Comparison of ENCODE assay signal across 23 cellular contexts in the genomic region with DNA sequence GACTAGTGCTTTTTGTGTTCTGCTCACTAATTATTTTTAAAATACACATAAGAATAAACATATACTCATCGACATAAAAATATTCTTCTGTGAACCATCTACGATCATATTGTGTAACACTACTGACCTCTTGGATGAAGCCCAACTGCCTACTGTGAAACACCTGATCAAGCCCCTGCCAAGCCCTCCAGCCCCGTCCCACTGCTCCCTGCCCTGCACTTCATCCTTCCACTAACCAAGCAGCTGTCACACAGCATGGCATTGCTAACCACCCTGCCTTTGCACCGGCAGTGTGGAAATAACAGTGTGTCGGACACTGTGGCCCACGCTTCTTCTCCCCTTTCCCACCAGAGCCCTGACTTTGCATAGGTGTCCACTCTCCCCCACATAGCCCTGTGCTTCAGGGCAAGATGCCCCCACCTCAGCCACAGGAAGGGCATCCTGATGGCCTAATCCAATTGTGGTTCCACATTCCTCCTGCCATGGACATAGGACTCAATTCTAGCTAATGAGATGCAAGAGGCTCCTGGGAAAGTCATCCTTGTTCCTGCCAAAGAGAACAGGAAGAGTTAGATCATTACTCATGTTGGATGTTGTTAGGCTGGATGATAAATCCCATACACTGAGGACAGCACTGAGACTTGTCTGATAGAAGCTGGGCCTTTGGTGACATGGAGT. TPM values are rescaled to one million over a fixed set of nuclear protein-coding genes. Genes with fewer than 3 reads are reported as not detected.
DNase-seq lines count a peak whose midpoint lies in the region; ATAC-seq and TF ChIP-seq lines count a peak whose summit lies in the region.
"Had no signal": no experiment of that assay in that cellular context is flagged by ENCODE, and none has a peak within 500 bp of the region (broad histone marks: within the 10 kb centered on the region; RNA-seq: fewer than 3 reads in every experiment).

No MANE protein-coding gene starts in this region.

- CTCF ChIA-PET in Caco-2 (lab: Charles Lee) = interaction anchor here (0.7 kb wide), 1 partner anchor 509 kb away, joined by 3 read pairs; no protein-coding TSS in a partner anchor

- H3K27me3 ChIP-seq in Caco-2 (replicated peaks; ENCODE audit: control insufficient read depth, insufficient read depth, low read length) (no peaks in the 10 kb centered on the region), heart right ventricle (no peaks in the 10 kb centered on the region)
- H3K27me3 ChIP-seq: ascending aorta, transverse colon had no signal

- peaks cover 4% of the 10 kb centered on the region for H3K4me1 Mint-ChIP-seq in T-helper 17 cell
- H3K4me1 Mint-ChIP-seq in Caco-2 (ENCODE audit: low read depth, unreplicated experiment) = no peaks in the 10 kb centered on the region

- H3K27ac Mint-ChIP-seq in T-helper 17 cell (peak overlapping the region; percentile 37), Caco-2 (ENCODE audit: unreplicated experiment) (no peak overlapping the region)
- H3K27ac Mint-ChIP-seq: activated CD4-positive, alpha-beta T cell treated with anti-CD3 and anti-CD28 coated beads, Interleukin-2, amount 10 ng/mL, durations not matched to agents 24 days and 14 days; CD4-positive, CD25-positive, alpha-beta regulatory T cell; dendritic cell treated with granulocyte-macrophage colony-stimulating factor and Interleukin-4, amounts not matched to agents 40 ng/mL and 50 ng/mL, for 4 days; IgD-negative memory B cell had no signal

- H3K27me3 Mint-ChIP-seq in T-helper 17 cell (no peaks in the 10 kb centered on the region), Caco-2 (ENCODE audit: insufficient read depth, unreplicated experiment) (no peaks in the 10 kb centered on the region)
- H3K27me3 Mint-ChIP-seq: activated CD4-positive, alpha-beta T cell treated with anti-CD3 and anti-CD28 coated beads, Interleukin-2, amount 10 ng/mL, durations not matched to agents 24 days and 14 days; CD4-positive, CD25-positive, alpha-beta regulatory T cell; dendritic cell treated with granulocyte-macrophage colony-stimulating factor and Interleukin-4, amounts not matched to agents 40 ng/mL and 50 ng/mL, for 4 days; IgD-negative memory B cell had no signal

- H3K4me1 ChIP-seq in Caco-2 = no peaks in the 10 kb centered on the region
- H3K4me1 ChIP-seq in heart right ventricle = peaks cover 0 to 3% (median 0%) of the 10 kb centered on the region in 9 donors
- H3K4me1 ChIP-seq: ascending aorta, transverse colon had no signal

- BruUV-seq in Caco-2 (replicated peaks; lab: Mats Ljungman, UMichigan) = no TSS peak

- DNase-seq in A172 (ENCODE audit: low spot score) (peak; percentile 26), HCEC 1CT (peak; percentile 42), T-helper 17 cell (no peak), fibroblast of the aortic adventitia (ENCODE audit: low read depth) (peak; percentile 25), Caco-2 (no peak), heart right ventricle (no peak), NCI-H1417 treated with DMSO at 0.1 percent for 48 hours (lab: John Stamatoyannopoulos, UW) (no peak)
- DNase-seq: activated CD4-positive, alpha-beta T cell treated with anti-CD3 and anti-CD28 coated beads, Interleukin-2, amount 10 ng/mL, durations not matched to agents 24 days and 14 days; activated CD8-positive, alpha-beta memory T cell treated with anti-CD3 and anti-CD28 coated beads, Interleukin-2, amount 50 U/mL, for 4 hours; activated naive CD4-positive, alpha-beta T cell treated with Interleukin-2 at 50 U/mL for 16 hours; CD4-positive, CD25-positive, alpha-beta regulatory T cell; DMS79; hypothalamus; MV-4-11; NCI-H2081 treated with DMSO at 0.1 percent for 48 hours; NCI-H524 treated with DMSO at 0.1 percent for 48 hours; stimulated activated naive CD8-positive, alpha-beta T cell treated with anti-CD3 and anti-CD28 coated beads, Interleukin-15, Interleukin-2, amounts not matched to agents 100 U/mL and 50 U/mL, for 24 hours; transverse colon had no signal

- POLR2A ChIA-PET in Caco-2 (lab: Charles Lee) = no interaction called here

- H3K36me3 Mint-ChIP-seq in T-helper 17 cell (ENCODE audit: low read depth) (peaks cover 12% of the 10 kb centered on the region), Caco-2 (ENCODE audit: insufficient read depth, unreplicated experiment) (peaks cover 4% of the 10 kb centered on the region)

- H3K36me3 ChIP-seq in Caco-2 (ENCODE audit: control insufficient read depth, insufficient read depth, low read length) = no peaks in the 10 kb centered on the region
- no peaks in the 10 kb centered on the region for H3K36me3 ChIP-seq in heart right ventricle
- H3K36me3 ChIP-seq: ascending aorta, transverse colon had no signal

- H3K9me3 Mint-ChIP-seq in Caco-2 (ENCODE audit: unreplicated experiment) = no peaks in the 10 kb centered on the region
- H3K9me3 Mint-ChIP-seq: activated CD4-positive, alpha-beta T cell treated with anti-CD3 and anti-CD28 coated beads, Interleukin-2, amount 10 ng/mL, durations not matched to agents 24 days and 14 days; dendritic cell treated with granulocyte-macrophage colony-stimulating factor and Interleukin-4, amounts not matched to agents 40 ng/mL and 50 ng/mL, for 4 days; IgD-negative memory B cell had no signal

- H3K27ac ChIP-seq in heart right ventricle = no peak overlapping the region
- H3K27ac ChIP-seq: ascending aorta, SK-N-MC, transverse colon had no signal

- TF ChIP-seq CTCF in fibroblast of the aortic adventitia (IDR thresholded peaks at IDR 0.05; ENCODE audit: insufficient read depth, low read length) = no peak
- no peak for TF ChIP-seq CTCF in Caco-2 (IDR thresholded peaks at IDR 0.05; ENCODE audit: insufficient read depth in 1 of 2, low read depth in 1 of 2, low read length in 1 of 2, severe bottlenecking in 1 of 2, unreplicated experiment in 1 of 2)
- TF ChIP-seq CTCF in heart right ventricle (IDR thresholded peaks at IDR 0.05) = no peak

- H3K9me3 ChIP-seq in T-helper 17 cell (ENCODE audit: control insufficient read depth, low read length, poor library complexity, severe bottlenecking) = no peaks in the 10 kb centered on the region
- no peaks in the 10 kb centered on the region for H3K9me3 ChIP-seq in Caco-2
- H3K9me3 ChIP-seq in heart right ventricle = no peaks in the 10 kb centered on the region
- H3K9me3 ChIP-seq: ascending aorta, transverse colon had no signal

- H3K4me3 ChIP-seq in fibroblast of the aortic adventitia (ENCODE audit: low read depth, low read length) = no peak overlapping the region
- H3K4me3 ChIP-seq in Caco-2 (ENCODE audit: low read depth, low read length) = no peak overlapping the region
- H3K4me3 ChIP-seq in heart right ventricle = no peak overlapping the region
- H3K4me3 ChIP-seq: ascending aorta, SK-N-MC, transverse colon had no signal

- intact Hi-C loops in Caco-2 (cut with micrococcal nuclease; ENCODE audit: unreplicated experiment) = no loop called here
- intact Hi-C loops in heart right ventricle (cut with DNase I) = no loop called here

- H3K4me3 Mint-ChIP-seq in T-helper 17 cell = no peak overlapping the region
- no peak overlapping the region for H3K4me3 Mint-ChIP-seq in Caco-2 (ENCODE audit: unreplicated experiment)
- H3K4me3 Mint-ChIP-seq: activated CD4-positive, alpha-beta T cell treated with anti-CD3 and anti-CD28 coated beads, Interleukin-2, amount 10 ng/mL, durations not matched to agents 24 days and 14 days; CD4-positive, CD25-positive, alpha-beta regulatory T cell; dendritic cell treated with granulocyte-macrophage colony-stimulating factor and Interleukin-4, amounts not matched to agents 40 ng/mL and 50 ng/mL, for 4 days; IgD-negative memory B cell had no signal

- ATAC-seq in T-helper 17 cell (no peak), heart right ventricle (no peak), GM18907 (IDR thresholded peaks at IDR 0.05; ENCODE audit: unreplicated experiment) (no peak)
- ATAC-seq: stimulated activated naive CD8-positive, alpha-beta T cell treated with anti-CD3 and anti-CD28 coated beads, Interleukin-15, Interleukin-2, amounts not matched to agents 100 U/mL and 50 U/mL, for 24 hours had no signal

- WGBS in heart right ventricle, 2 donors = 89 to 91% methylated on average over 6 of the region's 6 CpGs

RNA-seq across cellular contexts. Expression of a gene that starts 35.0 kb away (rescaled TPM):
- 1.5 and 1.7 TPM in 2 replicates for total RNA-seq in A172 (2014; rRNA removed; shearing (Covaris generic))
- 10 to 100 TPM; 37.4 to 42.6 TPM for total RNA-seq in T-helper 17 cell
- total RNA-seq in fibroblast of the aortic adventitia (ENCODE audit: low replicate concordance) = 0.33 and 2.5 TPM in 2 replicates
- total RNA-seq in Caco-2 (2022) = 36.1 and 37.0 TPM in 2 replicates
- 1 to 10 TPM; 1.2 to 3.7 (median 2.4) TPM for total RNA-seq in heart right ventricle
- 1 to 10 TPM; 1.4 to 3.0 TPM for polyA plus RNA-seq in heart right ventricle

RNA-seq across cellular contexts. Expression of a gene that starts 45.0 kb away (rescaled TPM):
- total RNA-seq in A172 (2014; rRNA removed; shearing (Covaris generic)) = 102 and 137 TPM in 2 replicates
- total RNA-seq in T-helper 17 cell (10 to 100 TPM; 28.0 to 28.2 TPM), fibroblast of the aortic adventitia (ENCODE audit: low replicate concordance) (50.3 and 52.2 TPM in 2 replicates), Caco-2 (2022) (31.4 and 34.4 TPM in 2 replicates), heart right ventricle (10 to 100 TPM; 49.1 to 56.6 (median 52.7) TPM)
- 10 to 100 TPM; 47.0 to 51.7 TPM for polyA plus RNA-seq in heart right ventricle

Comparison
In these comparisons a context has a peak if more than half of its experiments do, and no peak if none do; other contexts are left out.
1. DNase-seq: peak in A172 (single experiment), HCEC 1CT (single experiment) and fibroblast of the aortic adventitia (single experiment); none in T-helper 17 cell (0 of 3), Caco-2 (0 of 2), heart right ventricle (0 of 2) and NCI-H1417 treated with DMSO at 0.1 percent for 48 hours (single experiment).